In genomic region chr3:124812291-124813265, GRCh38 we compare ENCODE assay signal across 9 cellular contexts.
DNase-seq lines count a peak whose midpoint lies in the region; ATAC-seq and TF ChIP-seq lines count a peak whose summit lies in the region.
"Had no signal": no experiment of that assay in that cellular context is flagged by ENCODE, and none has a peak within 500 bp of the region (broad histone marks: within the 10 kb centered on the region; RNA-seq: fewer than 3 reads in every experiment).

No MANE protein-coding gene starts in this region.

- no peaks in the 10 kb centered on the region for H3K4me1 Mint-ChIP-seq in activated naive CD8-positive, alpha-beta T cell treated with anti-CD3 and anti-CD28 coated beads for 36 hours
- H3K4me1 Mint-ChIP-seq: activated B cell treated with CpG ODN at 0.5 μM for 24 hours had no signal

- H3K27me3 Mint-ChIP-seq in activated naive CD8-positive, alpha-beta T cell treated with anti-CD3 and anti-CD28 coated beads for 36 hours = no peaks in the 10 kb centered on the region

- H3K27ac ChIP-seq in dorsolateral prefrontal cortex = peak overlapping the region in 54 of 59 donors; percentile 0 to 78 (median 46)

- no peak overlapping the region for H3K4me3 Mint-ChIP-seq in activated naive CD8-positive, alpha-beta T cell treated with anti-CD3 and anti-CD28 coated beads for 36 hours
- H3K4me3 Mint-ChIP-seq: activated B cell treated with CpG ODN at 0.5 μM for 24 hours had no signal

- no peaks in the 10 kb centered on the region for H3K9me3 ChIP-seq in mucosa of descending colon

- H3K4me3 ChIP-seq in dorsolateral prefrontal cortex = no peak overlapping the region
- H3K4me3 ChIP-seq in mucosa of descending colon = no peak overlapping the region

- peaks cover 36% of the 10 kb centered on the region for H3K4me1 ChIP-seq in mucosa of descending colon (ENCODE audit: low read depth)

- in situ Hi-C loops in ACHN (cut with HindIII; ENCODE audit: low pct_ligation_motif_present, low pct_unique_long_range_greater_than_20kb, low sequenced_read_pairs) = no loop called here

- no peaks in the 10 kb centered on the region for H3K36me3 Mint-ChIP-seq in activated naive CD8-positive, alpha-beta T cell treated with anti-CD3 and anti-CD28 coated beads for 36 hours

- peak; percentile 82 for ATAC-seq in mucosa of descending colon
- ATAC-seq in HG02623 (IDR thresholded peaks at IDR 0.05; ENCODE audit: unreplicated experiment) = no peak

- H3K36me3 ChIP-seq in mucosa of descending colon (ENCODE audit: low read depth) = no peaks in the 10 kb centered on the region

- intact Hi-C loops in dorsolateral prefrontal cortex (cut with DNase I) (no loop called here), mucosa of descending colon (cut with DNase I, micrococcal nuclease) (no loop called here)

- no peaks in the 10 kb centered on the region for H3K27me3 ChIP-seq in dorsolateral prefrontal cortex

- DNase-seq in ACHN (peak; percentile 85), M059J (ENCODE audit: low read depth) (peak; percentile 99), dorsolateral prefrontal cortex (peak in 7 of 10 donors; percentile 26 to 64 (median 46)), mucosa of descending colon (peak; percentile 58 to 85 (median 74)), NCI-H345 (lab: John Stamatoyannopoulos, UW) (no peak), Ammon's horn (ENCODE audit: low spot score) (no peak)
- DNase-seq in activated naive CD8-positive, alpha-beta T cell treated with anti-CD3 and anti-CD28 coated beads for 36 hours = no peak
- DNase-seq: activated B cell treated with CpG ODN at 0.5 μM for 24 hours had no signal

- no peak for TF ChIP-seq CTCF in dorsolateral prefrontal cortex (IDR thresholded peaks at IDR 0.05 in 54 of 56, conservative IDR thresholded peaks at IDR 0.05 in 2 of 56; ENCODE audit: low read depth in 1 of 56, partially characterized antibody in 56 of 56)
- TF ChIP-seq CTCF in mucosa of descending colon (IDR thresholded peaks at IDR 0.05) = no peak

- no peaks in the 10 kb centered on the region for H3K9me3 Mint-ChIP-seq in activated naive CD8-positive, alpha-beta T cell treated with anti-CD3 and anti-CD28 coated beads for 36 hours
- H3K9me3 Mint-ChIP-seq: activated B cell treated with CpG ODN at 0.5 μM for 24 hours had no signal

- no peak overlapping the region for H3K27ac Mint-ChIP-seq in activated naive CD8-positive, alpha-beta T cell treated with anti-CD3 and anti-CD28 coated beads for 36 hours
- H3K27ac Mint-ChIP-seq: activated B cell treated with CpG ODN at 0.5 μM for 24 hours had no signal

Comparison
In these comparisons a context has a peak if more than half of its experiments do, and no peak if none do; other contexts are left out.
1. DNase-seq: peak in ACHN (single experiment), M059J (single experiment), dorsolateral prefrontal cortex (7 of 10) and mucosa of descending colon (3 of 3); none in NCI-H345 (single experiment), activated naive CD8-positive, alpha-beta T cell treated with anti-CD3 and anti-CD28 coated beads for 36 hours (single experiment) and Ammon's horn (single experiment).